ENCODE assay signal across 17 cellular contexts in genomic region chr9:121292801-121293241, GRCh38. TPM values are rescaled to one million over a fixed set of nuclear protein-coding genes. Genes with fewer than 3 reads are reported as not detected.
DNase-seq lines count a peak whose midpoint lies in the region; ATAC-seq and TF ChIP-seq lines count a peak whose summit lies in the region.
"Had no signal": no experiment of that assay in that cellular context is flagged by ENCODE, and none has a peak within 500 bp of the region (broad histone marks: within the 10 kb centered on the region; RNA-seq: fewer than 3 reads in every experiment).

No MANE protein-coding gene starts in this region.

- H3K9ac ChIP-seq in colonic mucosa (ENCODE audit: low read depth in 2 of 2, low read length in 2 of 2) (no peak overlapping the region), subcutaneous abdominal adipose tissue (ENCODE audit: low read length in 5 of 5) (peak overlapping the region in 1 of 5 donors; percentile 8)

- no peak overlapping the region for H3K4me3 Mint-ChIP-seq in GM23338
- H3K4me3 Mint-ChIP-seq: activated naive CD8-positive, alpha-beta T cell treated with anti-CD3 and anti-CD28 coated beads, Interleukin-2, amount 50 U/mL, for 24 hours; central memory CD8-positive, alpha-beta T cell; stimulated activated naive B cell treated with anti-CD40 and anti-IgM and Interleukin-4, amounts not matched to agents 10 μg/mL and 1 μg/mL and 100 μg/mL, for 72 hours had no signal

- peaks cover 3% of the 10 kb centered on the region; the same call in 1 of the 2 replicates for H4K20me1 ChIP-seq in GM23338 (replicated peaks; ENCODE audit: insufficient read depth)

- H3K36me3 Mint-ChIP-seq in GM23338 (ENCODE audit: low read depth) = peaks cover 3% of the 10 kb centered on the region; the same call in 1 of the 3 replicates

- ATAC-seq in GM23338 (peak; percentile 10; the same call in 1 of the 3 replicates), HG03025 (IDR thresholded peaks at IDR 0.05; ENCODE audit: low FRiP score, unreplicated experiment) (no peak)
- ATAC-seq: activated naive CD8-positive, alpha-beta T cell treated with anti-CD3 and anti-CD28 coated beads, Interleukin-2, amount 50 U/mL, for 24 hours; stimulated activated naive B cell treated with anti-CD40 and anti-IgM and Interleukin-4, amounts not matched to agents 10 μg/mL and 1 μg/mL and 100 μg/mL, for 72 hours had no signal

- H3K9me3 ChIP-seq in colonic mucosa = no peaks in the 10 kb centered on the region
- no peaks in the 10 kb centered on the region for H3K9me3 ChIP-seq in subcutaneous abdominal adipose tissue (ENCODE audit: control insufficient read depth in 5 of 5, low read length in 5 of 5)
- no peaks in the 10 kb centered on the region for H3K9me3 ChIP-seq in testis

- H3K4me2 ChIP-seq in GM23338 = no peak overlapping the region

- intact Hi-C loops in colonic mucosa (cut with DNase I) (no loop called here), testis (cut with DNase I; ENCODE audit: low total_unique reads) (no loop called here)

- H3K9me2 ChIP-seq in GM23338 (ENCODE audit: insufficient read depth) = no peaks in the 10 kb centered on the region

- H3K36me3 ChIP-seq in GM23338 (ENCODE audit: insufficient read depth) (no peaks in the 10 kb centered on the region), colonic mucosa (no peaks in the 10 kb centered on the region), subcutaneous abdominal adipose tissue (ENCODE audit: control insufficient read depth in 5 of 5, insufficient read depth in 5 of 5, low read length in 5 of 5) (peaks cover 0 to 4% (median 0%) of the 10 kb centered on the region in 5 donors), testis (ENCODE audit: low read depth, missing control alignments) (no peaks in the 10 kb centered on the region)

- no peak overlapping the region for H3K4me3 ChIP-seq in GM23338
- no peak overlapping the region for H3K4me3 ChIP-seq in colonic mucosa
- no peak overlapping the region for H3K4me3 ChIP-seq in subcutaneous abdominal adipose tissue (ENCODE audit: low read depth in 1 of 5, low read length in 5 of 5)
- no peak overlapping the region for H3K4me3 ChIP-seq in testis

- H3K27me3 ChIP-seq in GM23338 (ENCODE audit: insufficient read depth) = peaks cover 18% of the 10 kb centered on the region
- H3K27me3 ChIP-seq in colonic mucosa = no peaks in the 10 kb centered on the region
- no peaks in the 10 kb centered on the region for H3K27me3 ChIP-seq in subcutaneous abdominal adipose tissue (ENCODE audit: control insufficient read depth in 5 of 5, insufficient read depth in 4 of 5, low read length in 5 of 5)
- H3K27me3 ChIP-seq in testis = no peaks in the 10 kb centered on the region

- H2AFZ ChIP-seq in GM23338 = no peak overlapping the region

- peaks cover 35% of the 10 kb centered on the region for H3K4me1 Mint-ChIP-seq in GM23338
- H3K4me1 Mint-ChIP-seq: central memory CD8-positive, alpha-beta T cell had no signal

- H3K27ac Mint-ChIP-seq in GM23338 = no peak overlapping the region
- H3K27ac Mint-ChIP-seq: activated naive CD8-positive, alpha-beta T cell treated with anti-CD3 and anti-CD28 coated beads, Interleukin-2, amount 50 U/mL, for 24 hours; stimulated activated naive B cell treated with anti-CD40 and anti-IgM and Interleukin-4, amounts not matched to agents 10 μg/mL and 1 μg/mL and 100 μg/mL, for 72 hours had no signal

- H3K9me3 Mint-ChIP-seq in GM23338 = no peaks in the 10 kb centered on the region; the same call in 2 of the 3 replicates
- H3K9me3 Mint-ChIP-seq: activated naive CD8-positive, alpha-beta T cell treated with anti-CD3 and anti-CD28 coated beads, Interleukin-2, amount 50 U/mL, for 24 hours; central memory CD8-positive, alpha-beta T cell; stimulated activated naive B cell treated with anti-CD40 and anti-IgM and Interleukin-4, amounts not matched to agents 10 μg/mL and 1 μg/mL and 100 μg/mL, for 72 hours had no signal

- TF ChIP-seq CTCF in GM23338 (conservative IDR thresholded peaks at IDR 0.05; ENCODE audit: low read depth in 2 of 2) (no peak), colonic mucosa (IDR thresholded peaks at IDR 0.05) (no peak), testis (IDR thresholded peaks at IDR 0.05) (no peak)

- DNase-seq in GM23338 (ENCODE audit: low spot score) (no peak), colonic mucosa (no peak), medulla oblongata (ENCODE audit: extremely low spot score) (peak; percentile 88), testis (no peak), CD1c-positive myeloid dendritic cell (ENCODE audit: extremely low spot score) (no peak)
- no peak for DNase-seq in central memory CD4-positive, alpha-beta T cell
- DNase-seq: activated CD4-positive, alpha-beta T cell treated with anti-CD3 and anti-CD28 coated beads, Interleukin-2, amount 50 U/mL, for 48 hours; activated naive CD8-positive, alpha-beta T cell treated with anti-CD3 and anti-CD28 coated beads, Interleukin-2, amount 50 U/mL, for 24 hours; activated T-cell treated with anti-CD3 and anti-CD28 coated beads, Interleukin-2, amount 50 U/mL, for 48 hours; GDM1; GOT3; mesendoderm; NCI-H1436 treated with DMSO at 0.1 percent for 48 hours; stimulated activated naive B cell treated with anti-CD40 and anti-IgM and Interleukin-4, amounts not matched to agents 10 μg/mL and 1 μg/mL and 100 μg/mL, for 72 hours had no signal

- no peaks in the 10 kb centered on the region for H3K79me2 ChIP-seq in GM23338 (replicated peaks; ENCODE audit: insufficient read depth)

- TF ChIP-seq POLR2A in testis (IDR thresholded peaks at IDR 0.05) = no peak

- H3F3A ChIP-seq in GM23338 (replicated peaks; ENCODE audit: low read depth) = peaks cover 2% of the 10 kb centered on the region; the same call in 1 of the 2 replicates

- peaks cover 18% of the 10 kb centered on the region for H3K27me3 Mint-ChIP-seq in GM23338 (ENCODE audit: insufficient read depth, low read depth, poor library complexity)
- H3K27me3 Mint-ChIP-seq: activated naive CD8-positive, alpha-beta T cell treated with anti-CD3 and anti-CD28 coated beads, Interleukin-2, amount 50 U/mL, for 24 hours; stimulated activated naive B cell treated with anti-CD40 and anti-IgM and Interleukin-4, amounts not matched to agents 10 μg/mL and 1 μg/mL and 100 μg/mL, for 72 hours had no signal

- WGBS in testis, 2 donors = 81 to 82% methylated on average over 5 to 6 of the region's 6 CpGs

- H3K4me1 ChIP-seq in GM23338 (ENCODE audit: insufficient read depth) (peaks cover 20% of the 10 kb centered on the region), colonic mucosa (peaks cover 20% of the 10 kb centered on the region), subcutaneous abdominal adipose tissue (ENCODE audit: control insufficient read depth in 5 of 5, insufficient read depth in 5 of 5, low read length in 5 of 5) (peaks cover 41 to 83% (median 79%) of the 10 kb centered on the region in 5 donors), testis (peaks cover 69% of the 10 kb centered on the region)

- H3K27ac ChIP-seq in GM23338 (ENCODE audit: low read depth) = no peak overlapping the region
- peak overlapping the region; percentile 4 for H3K27ac ChIP-seq in colonic mucosa
- peak overlapping the region; percentile 98 for H3K27ac ChIP-seq in subcutaneous abdominal adipose tissue (ENCODE audit: low read depth, low read length)
- peak overlapping the region in 1 of 2 donors; percentile 87 for H3K27ac ChIP-seq in testis

TF ChIP-seq in GM23338, 12 proteins besides CTCF, POLR2A, EP300 and RAD21 (continues in another document):
- no peak for TF ChIP-seq ZNF114 (CRISPR knock-in tag; IDR thresholded peaks at IDR 0.05)
- no peak for TF ChIP-seq REST (IDR thresholded peaks at IDR 0.05; ENCODE audit: unreplicated experiment)
- no peak for TF ChIP-seq STAT1 (IDR thresholded peaks at IDR 0.05; ENCODE audit: unreplicated experiment)
- no peak for TF ChIP-seq POLR2AphosphoS5 (IDR thresholded peaks at IDR 0.05; ENCODE audit: low read depth)
- no peak for TF ChIP-seq ETS1 (IDR thresholded peaks at IDR 0.05)
- no peak for TF ChIP-seq CREB1 (CRISPR knock-in tag; IDR thresholded peaks at IDR 0.05; ENCODE audit: low read depth)
- TF ChIP-seq NANOG (IDR thresholded peaks at IDR 0.05; ENCODE audit: borderline replicate concordance) = no peak
- no peak for TF ChIP-seq EZH2 (IDR thresholded peaks at IDR 0.05; ENCODE audit: low read depth, unreplicated experiment)

RNA-seq across cellular contexts. Expression of gene GSN, which starts 24.9 kb away (rescaled TPM):
- total RNA-seq in GM23338 (2014; rRNA removed; shearing (Covaris generic)) = 85.7 and 101 TPM in 2 replicates
- 30.2 and 38.3 TPM in 2 replicates for polyA plus RNA-seq in GM23338 (2016; fragmentation: Nextera tagmentation; extraction: Ambion mirVana)
- 100 to 1,000 TPM; 413 to 553 TPM for total RNA-seq in colonic mucosa
- total RNA-seq in testis = 100 to 1,000 TPM; 206 to 356 TPM
- 392 TPM for polyA plus RNA-seq in testis (ENCODE audit: insufficient read depth, low read depth, low replicate concordance)
